Comparison of ENCODE assay signal across 24 cellular contexts in the genomic region with DNA sequence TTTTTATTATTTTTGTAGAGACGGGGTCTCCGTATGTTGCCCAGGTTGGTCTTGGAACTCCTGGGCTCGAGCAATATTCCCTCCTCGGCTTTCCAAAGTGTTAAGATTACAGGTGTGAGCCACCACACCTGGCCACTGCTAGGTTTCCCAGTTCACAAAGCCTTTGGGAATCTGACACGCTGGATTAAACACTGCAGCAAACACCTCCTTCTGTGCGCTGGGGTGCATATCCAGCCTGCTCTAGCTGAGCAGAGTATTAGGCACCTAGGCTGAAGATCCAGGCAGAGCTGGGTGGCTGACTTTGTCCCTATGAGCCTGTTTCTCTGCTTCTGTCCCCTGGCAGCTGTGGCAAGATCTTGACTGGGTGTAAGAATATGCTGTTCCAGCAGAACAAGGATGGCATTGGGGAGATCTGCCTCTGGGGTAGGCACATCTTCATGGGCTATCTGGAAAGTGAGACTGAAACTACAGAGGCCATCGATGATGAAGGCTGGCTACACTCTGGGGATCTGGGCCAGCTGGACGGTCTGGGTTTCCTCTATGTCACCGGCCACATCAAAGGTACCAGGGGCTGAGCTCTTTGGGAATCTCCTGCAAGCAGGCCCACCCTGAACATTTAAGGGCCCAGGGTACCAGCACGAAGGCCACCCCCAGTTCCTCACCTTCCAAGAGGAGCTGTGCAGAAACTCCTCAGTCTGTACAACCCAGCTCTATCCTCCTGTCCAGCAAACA. TPM values are rescaled to one million over a fixed set of nuclear protein-coding genes. Genes with fewer than 3 reads are reported as not detected.
DNase-seq lines count a peak whose midpoint lies in the region; ATAC-seq, FAIRE-seq and TF ChIP-seq lines count a peak whose summit lies in the region.
"Had no signal": no experiment of that assay in that cellular context is flagged by ENCODE, and none has a peak within 500 bp of the region (broad histone marks: within the 10 kb centered on the region; RNA-seq: fewer than 3 reads in every experiment).

No MANE protein-coding gene starts in this region.

- WGBS in neuronal stem cell (ENCODE audit: extremely low coverage in 2 of 2, insufficient read length in 2 of 2, insufficient replicate concordance in 1 of 2), 2 donors, result no CpG with 5 or more reads among the region's 10 CpGs

- H3K4me3 ChIP-seq in bronchial epithelial cell (ENCODE audit: low read depth, low read length), result no peak overlapping the region
- peak overlapping the region in 1 of 2 donors; percentile 26 for H3K4me3 ChIP-seq in neuronal stem cell (ENCODE audit: low read length in 2 of 2)
- no peak overlapping the region for H3K4me3 ChIP-seq in breast epithelium
- H3K4me3 ChIP-seq: A549, GM23248, HAP-1 had no signal

- DNase-seq in activated CD8-positive, alpha-beta memory T cell treated with anti-CD3 and anti-CD28 coated beads, Interleukin-2, amount 10 ng/mL, durations not matched to agents 7 days and 5 days, result peak; percentile 16
- DNase-seq in activated CD8-positive, alpha-beta memory T cell treated with anti-CD3 and anti-CD28 coated beads, Interleukin-2, amount 50 U/mL, for 4 hours, result no peak
- DNase-seq in bronchial epithelial cell (ENCODE audit: low read depth) (no peak), neuronal stem cell (ENCODE audit: low spot score) (no peak), breast epithelium (ENCODE audit: low spot score in 2 of 2) (no peak), HuH-7.5 (ENCODE audit: low spot score) (no peak)
- DNase-seq: AML-193; Caco-2; CD4-positive, alpha-beta T cell; GDM1; GM23248; KBM-7 had no signal

- H2BK5ac ChIP-seq in neuronal stem cell (ENCODE audit: low read length), result no peak overlapping the region

- peak overlapping the region; percentile 13 for H3K23ac ChIP-seq in neuronal stem cell (ENCODE audit: low read depth, low read length, poor library complexity)

- H4K91ac ChIP-seq in neuronal stem cell (ENCODE audit: low read depth, low read length, poor library complexity), result no peak overlapping the region

- no peak overlapping the region for H3K4me3 Mint-ChIP-seq in activated CD8-positive, alpha-beta memory T cell treated with anti-CD3 and anti-CD28 coated beads, Interleukin-2, amount 10 ng/mL, durations not matched to agents 7 days and 5 days
- H3K4me3 Mint-ChIP-seq: CD4-positive, alpha-beta T cell; IgD-negative memory B cell had no signal

- H3K4me1 Mint-ChIP-seq in activated CD8-positive, alpha-beta memory T cell treated with anti-CD3 and anti-CD28 coated beads, Interleukin-2, amount 10 ng/mL, durations not matched to agents 7 days and 5 days, result peaks cover 4% of the 10 kb centered on the region

- TF ChIP-seq POLR2A in breast epithelium (IDR thresholded peaks at IDR 0.05), result no peak

- H2AK5ac ChIP-seq in neuronal stem cell (ENCODE audit: low read depth, low read length), result no peak overlapping the region

- H2BK120ac ChIP-seq in neuronal stem cell (ENCODE audit: low read depth, low read length), result no peak overlapping the region

- CTCF ChIA-PET in activated CD8-positive, alpha-beta memory T cell treated with anti-CD3 and anti-CD28 coated beads, Interleukin-2, amount 10 ng/mL, durations not matched to agents 7 days and 5 days (lab: Charles Lee), result interaction anchor here (1.3 to 2.0 kb wide), 2 partner anchors 13 to 33 kb away, joined by 3 to 7 read pairs; no protein-coding TSS in a partner anchor

- TF ChIP-seq CTCF in bronchial epithelial cell (IDR thresholded peaks at IDR 0.05; ENCODE audit: insufficient read depth, low read length, severe bottlenecking) (no peak), breast epithelium (IDR thresholded peaks at IDR 0.05) (no peak)

- no peak overlapping the region for H3K9ac ChIP-seq in neuronal stem cell (ENCODE audit: low read depth, low read length, poor library complexity)
- H3K9ac ChIP-seq: GM23248 had no signal

- no peak overlapping the region for H2BK15ac ChIP-seq in neuronal stem cell (ENCODE audit: low read length)

- no peak overlapping the region for H3K27ac ChIP-seq in neuronal stem cell (replicated peaks; ENCODE audit: low read length)
- H3K27ac ChIP-seq in breast epithelium, result no peak overlapping the region
- H3K27ac ChIP-seq: 22Rv1, A549, C4-2B, GM23248, HL-60 had no signal

- no peak overlapping the region for H3K14ac ChIP-seq in neuronal stem cell (ENCODE audit: low read length)

- H2AFZ ChIP-seq in neuronal stem cell (ENCODE audit: low read length), result no peak overlapping the region
- H2AFZ ChIP-seq: GM23248 had no signal

- ATAC-seq in activated CD8-positive, alpha-beta memory T cell treated with anti-CD3 and anti-CD28 coated beads, Interleukin-2, amount 10 ng/mL, durations not matched to agents 7 days and 5 days, result no peak
- ATAC-seq in GM19452 (IDR thresholded peaks at IDR 0.05; ENCODE audit: unreplicated experiment), result no peak
- ATAC-seq: A549 had no signal

- H3K4me2 ChIP-seq in neuronal stem cell (ENCODE audit: insufficient read depth, low read length, poor library complexity, severe bottlenecking), result no peak overlapping the region
- H3K4me2 ChIP-seq: A549 had no signal

- peaks cover 20 to 42% of the 10 kb centered on the region in 2 donors for H3K9me3 ChIP-seq in neuronal stem cell (replicated peaks in 1 of 2; ENCODE audit: control insufficient read depth in 2 of 2, insufficient read depth in 1 of 2, low read depth in 1 of 2, low read length in 2 of 2)
- H3K9me3 ChIP-seq in breast epithelium, result no peaks in the 10 kb centered on the region
- H3K9me3 ChIP-seq: Caco-2, HAP-1 had no signal

- H3K36me3 ChIP-seq in bronchial epithelial cell (ENCODE audit: control insufficient read depth, insufficient read depth, low read length), result no peaks in the 10 kb centered on the region
- peaks cover 0 to 2% of the 10 kb centered on the region in 2 donors for H3K36me3 ChIP-seq in neuronal stem cell (replicated peaks in 1 of 2; ENCODE audit: control insufficient read depth in 2 of 2, insufficient read depth in 2 of 2, low read length in 2 of 2)
- H3K36me3 ChIP-seq in breast epithelium, result no peaks in the 10 kb centered on the region
- H3K36me3 ChIP-seq: HAP-1 had no signal

- peaks cover 5% of the 10 kb centered on the region for H3K9me3 Mint-ChIP-seq in activated CD8-positive, alpha-beta memory T cell treated with anti-CD3 and anti-CD28 coated beads, Interleukin-2, amount 10 ng/mL, durations not matched to agents 7 days and 5 days (ENCODE audit: low read depth)

- H3K4me1 ChIP-seq in neuronal stem cell (ENCODE audit: control insufficient read depth in 2 of 2, insufficient read depth in 1 of 2, low read depth in 1 of 2, low read length in 2 of 2) (no peaks in the 10 kb centered on the region), breast epithelium (no peaks in the 10 kb centered on the region)
- H3K4me1 ChIP-seq: A549, Caco-2, HAP-1 had no signal

- H3K27me3 ChIP-seq in bronchial epithelial cell (ENCODE audit: control insufficient read depth, insufficient read depth, low read length) (no peaks in the 10 kb centered on the region), neuronal stem cell (ENCODE audit: control insufficient read depth in 3 of 3, insufficient read depth in 3 of 3, low read depth in 1 of 3, low read length in 3 of 3) (no peaks in the 10 kb centered on the region), breast epithelium (peaks cover 0 to 11% of the 10 kb centered on the region in 2 donors)

- intact Hi-C loops in breast epithelium (cut with DNase I; ENCODE audit: low total_unique reads), result no loop called here

- no peaks in the 10 kb centered on the region for H3K79me1 ChIP-seq in neuronal stem cell (ENCODE audit: low read depth, low read length)

- no peak overlapping the region for H2BK12ac ChIP-seq in neuronal stem cell (ENCODE audit: low read length)

- H3K4ac ChIP-seq in neuronal stem cell (ENCODE audit: low read length), result no peak overlapping the region

- FAIRE-seq in bronchial epithelial cell (lab: Jason Lieb, UNC), result peak; percentile 7
- FAIRE-seq: A549, D721Med had no signal

- no peak overlapping the region for H4K8ac ChIP-seq in neuronal stem cell (ENCODE audit: low read depth, low read length)

- peaks cover 32% of the 10 kb centered on the region for H3K27me3 Mint-ChIP-seq in activated CD8-positive, alpha-beta memory T cell treated with anti-CD3 and anti-CD28 coated beads, Interleukin-2, amount 10 ng/mL, durations not matched to agents 7 days and 5 days

- no peak overlapping the region for H3K18ac ChIP-seq in neuronal stem cell (ENCODE audit: low read length)

- no peaks in the 10 kb centered on the region for H3K36me3 Mint-ChIP-seq in activated CD8-positive, alpha-beta memory T cell treated with anti-CD3 and anti-CD28 coated beads, Interleukin-2, amount 10 ng/mL, durations not matched to agents 7 days and 5 days

- no peak overlapping the region for H3K27ac Mint-ChIP-seq in activated CD8-positive, alpha-beta memory T cell treated with anti-CD3 and anti-CD28 coated beads, Interleukin-2, amount 10 ng/mL, durations not matched to agents 7 days and 5 days
- H3K27ac Mint-ChIP-seq: CD4-positive, alpha-beta T cell; IgD-negative memory B cell had no signal

RNA-seq across cellular contexts. Expression of a gene that starts 49.8 kb away (rescaled TPM):
- not detected for total RNA-seq in activated CD8-positive, alpha-beta memory T cell treated with anti-CD3 and anti-CD28 coated beads, Interleukin-2, amount 10 ng/mL, durations not matched to agents 7 days and 5 days
- not detected in 2 replicates for total RNA-seq in bronchial epithelial cell
- polyA plus RNA-seq in neuronal stem cell (2013, experiment 1 of 2), result not detected
- polyA plus RNA-seq in neuronal stem cell (2013, experiment 2 of 2), result not detected
- under 1 TPM in 2 of 3 donors, not detected in 1; 0.16 to 0.33 TPM for total RNA-seq in breast epithelium
- total RNA-seq: Caco-2; CD4-positive, alpha-beta T cell; Daoy; GM23248; H4; HT1080 had no signal
- polyA plus RNA-seq: A549, BJ, GM23248, IgD-negative memory B cell had no signal
